1 cellular context compared by ENCODE assay signal in genomic region chr22:41725510-41726110, GRCh38.
TF ChIP-seq lines count a peak whose summit lies in the region.

No MANE protein-coding gene starts in this region.

TF ChIP-seq in K562, 482 proteins besides CTCF, POLR2A, EP300 and RAD21 (continued from another document):
- TF ChIP-seq ZNF518B (CRISPR knock-in tag; IDR thresholded peaks at IDR 0.05) (no peak), PTRF (tag; IDR thresholded peaks at IDR 0.05) (no peak), L3MBTL2 (IDR thresholded peaks at IDR 0.05) (0 out of 2 replicates have a peak, but pooled peaks have one; percentile 36)
